20 cellular contexts compared by ENCODE assay signal in genomic region chr7:3011211-3011852, GRCh38. TPM values are rescaled to one million over a fixed set of nuclear protein-coding genes. Genes with fewer than 3 reads are reported as not detected.
A peak's percentile ranks its signal among the peaks of the same experiment; 100 is the strongest.
DNase-seq lines count a peak whose midpoint lies in the region; ATAC-seq, FAIRE-seq and TF ChIP-seq lines count a peak whose summit lies in the region.
"Had no signal": no experiment of that assay in that cellular context is flagged by ENCODE, and none has a peak within 500 bp of the region (broad histone marks: within the 10 kb centered on the region; RNA-seq: fewer than 3 reads in every experiment).

No MANE protein-coding gene starts in this region.

- BruUV-seq in K562 (replicated peaks; lab: Mats Ljungman, UMichigan): no TSS peak

- H4K20me1 ChIP-seq in K562 (replicated peaks; ENCODE audit: control insufficient read depth, insufficient read depth, low read length): no peaks in the 10 kb centered on the region

- POLR2A ChIA-PET in K562 (lab: Yijun Ruan, JAX): interaction anchor here (0.6 kb wide), 1 partner anchor 34 kb away, joined by 3 read pairs; no protein-coding TSS in a partner anchor

- H3K4me3 ChIP-seq in K562: no peak overlapping the region
- H3K4me3 ChIP-seq in right atrium auricular region: no peak overlapping the region
- H3K4me3 ChIP-seq: coronary artery, HAP-1, neural progenitor cell, PC-9, tibial nerve had no signal

- no peaks in the 10 kb centered on the region for H3K9me3 Mint-ChIP-seq in activated naive CD4-positive, alpha-beta T cell treated with anti-CD3 and anti-CD28 coated beads, Interleukin-2, amount 50 U/mL, for 24 hours
- H3K9me3 Mint-ChIP-seq in stimulated activated naive CD8-positive, alpha-beta T cell treated with anti-CD3 and anti-CD28 coated beads, Interleukin-15, amount 100 ng/mL, for 72 hours: no peaks in the 10 kb centered on the region

- TF ChIP-seq POLR2A in K562 (conservative IDR thresholded peaks at IDR 0.05): no peak

- CTCF ChIA-PET in K562 (lab: Yijun Ruan, JAX; ENCODE audit: low intra/inter-chr PET ratio): no interaction called here

- no peak for TF ChIP-seq EP300 in K562 (IDR thresholded peaks at IDR 0.05; ENCODE audit: low read length)

- H3K4me3 Mint-ChIP-seq in activated naive CD4-positive, alpha-beta T cell treated with anti-CD3 and anti-CD28 coated beads, Interleukin-2, amount 50 U/mL, for 24 hours: peak overlapping the region; percentile 68
- peak overlapping the region; percentile 67 for H3K4me3 Mint-ChIP-seq in T-helper 17 cell
- H3K4me3 Mint-ChIP-seq in stimulated activated naive CD8-positive, alpha-beta T cell treated with anti-CD3 and anti-CD28 coated beads, Interleukin-15, amount 100 ng/mL, for 72 hours: peak overlapping the region; percentile 37 to 52
- H3K4me3 Mint-ChIP-seq: brain, neural progenitor cell had no signal

- peaks cover 69% of the 10 kb centered on the region for H3K4me1 Mint-ChIP-seq in activated naive CD4-positive, alpha-beta T cell treated with anti-CD3 and anti-CD28 coated beads, Interleukin-2, amount 50 U/mL, for 24 hours
- H3K4me1 Mint-ChIP-seq in T-helper 17 cell: peaks cover 63% of the 10 kb centered on the region
- peaks cover 78% of the 10 kb centered on the region for H3K4me1 Mint-ChIP-seq in stimulated activated naive CD8-positive, alpha-beta T cell treated with anti-CD3 and anti-CD28 coated beads, Interleukin-15, amount 100 ng/mL, for 72 hours
- H3K4me1 Mint-ChIP-seq: brain had no signal

- no peak overlapping the region for H3K27ac ChIP-seq in K562 (ENCODE audit: extremely low read depth, low read depth, low read length)
- H3K27ac ChIP-seq in right atrium auricular region: no peak overlapping the region
- H3K27ac ChIP-seq: coronary artery, neural progenitor cell, PC-9, tibial nerve had no signal

- H3K27me3 Mint-ChIP-seq in activated naive CD4-positive, alpha-beta T cell treated with anti-CD3 and anti-CD28 coated beads, Interleukin-2, amount 50 U/mL, for 24 hours: no peaks in the 10 kb centered on the region
- no peaks in the 10 kb centered on the region for H3K27me3 Mint-ChIP-seq in T-helper 17 cell
- H3K27me3 Mint-ChIP-seq in stimulated activated naive CD8-positive, alpha-beta T cell treated with anti-CD3 and anti-CD28 coated beads, Interleukin-15, amount 100 ng/mL, for 72 hours: no peaks in the 10 kb centered on the region

- in situ Hi-C loops in K562 (cut with MboI): no loop called here

- H3K9me3 ChIP-seq in T-helper 17 cell (ENCODE audit: control insufficient read depth, low read length, poor library complexity, severe bottlenecking): no peaks in the 10 kb centered on the region
- H3K9me3 ChIP-seq in K562 (replicated peaks; ENCODE audit: control insufficient read depth, insufficient read depth, low read depth, low read length): no peaks in the 10 kb centered on the region
- H3K9me3 ChIP-seq in right atrium auricular region: no peaks in the 10 kb centered on the region
- H3K9me3 ChIP-seq: HAP-1 had no signal

- no peaks in the 10 kb centered on the region for H3K79me2 ChIP-seq in K562 (ENCODE audit: control insufficient read depth, insufficient read depth, low read length)

- TF ChIP-seq CTCF in K562 (IDR thresholded peaks at IDR 0.05 in 2 of 3, conservative IDR thresholded peaks at IDR 0.05 in 1 of 3; ENCODE audit: insufficient read depth in 2 of 3, low read depth in 1 of 3, low read length in 3 of 3) (no peak), right atrium auricular region (IDR thresholded peaks at IDR 0.05) (no peak)

- no peak overlapping the region for H3K9ac ChIP-seq in K562 (ENCODE audit: insufficient read depth in 1 of 2, low read depth in 2 of 2, low read length in 2 of 2)
- H3K9ac ChIP-seq: neural progenitor cell had no signal

- H3K9me1 ChIP-seq in K562 (ENCODE audit: control insufficient read depth, insufficient read depth, low read length): no peaks in the 10 kb centered on the region

- H3K36me3 ChIP-seq in K562 (ENCODE audit: control insufficient read depth, insufficient read depth, low read length) (no peaks in the 10 kb centered on the region), right atrium auricular region (no peaks in the 10 kb centered on the region)
- H3K36me3 ChIP-seq: HAP-1, neural progenitor cell, tibial nerve had no signal

- ATAC-seq in T-helper 17 cell: peak; percentile 45
- no peak for ATAC-seq in K562
- ATAC-seq in stimulated activated naive CD8-positive, alpha-beta T cell treated with anti-CD3 and anti-CD28 coated beads, Interleukin-15, amount 100 ng/mL, for 72 hours: peak; percentile 79
- ATAC-seq: left lobe of liver had no signal

- H3K27ac Mint-ChIP-seq in activated naive CD4-positive, alpha-beta T cell treated with anti-CD3 and anti-CD28 coated beads, Interleukin-2, amount 50 U/mL, for 24 hours: peak overlapping the region; percentile 76
- peak overlapping the region; percentile 85 for H3K27ac Mint-ChIP-seq in T-helper 17 cell
- peak overlapping the region in 1 of 2 donors; percentile 14 for H3K27ac Mint-ChIP-seq in stimulated activated naive CD8-positive, alpha-beta T cell treated with anti-CD3 and anti-CD28 coated beads, Interleukin-15, amount 100 ng/mL, for 72 hours
- H3K27ac Mint-ChIP-seq: brain, neural progenitor cell had no signal

- H3K27me3 ChIP-seq in K562 (ENCODE audit: control insufficient read depth in 2 of 2, insufficient read depth in 2 of 2, low read length in 2 of 2) (no peaks in the 10 kb centered on the region), right atrium auricular region (no peaks in the 10 kb centered on the region)
- H3K27me3 ChIP-seq: neural progenitor cell, tibial nerve had no signal

- intact Hi-C loops in K562 (cut with micrococcal nuclease): no loop called here

- DNase-seq in activated naive CD4-positive, alpha-beta T cell (lab: John Stamatoyannopoulos, UW): no peak
- no peak for DNase-seq in T-helper 17 cell
- DNase-seq in K562 (ENCODE audit: extremely low read depth in 1 of 4, low spot score in 3 of 4): no peak
- DNase-seq in stimulated activated naive CD8-positive, alpha-beta T cell treated with anti-CD3 and anti-CD28 coated beads, Interleukin-15, amount 100 ng/mL, for 72 hours: no peak
- no peak for DNase-seq in retina
- DNase-seq in right atrium auricular region (ENCODE audit: low spot score): no peak
- DNase-seq in NCI-H446 treated with DMSO at 0.1 percent for 48 hours (lab: John Stamatoyannopoulos, UW): no peak
- DNase-seq: DMS79; midbrain; NCI-H1694; PC-9; SHP77 treated with DMSO at 0.1 percent for 48 hours; stimulated activated naive CD4-positive, alpha-beta T cell treated with Interleukin-2 at 50 U/mL for 16 hours had no signal

- FAIRE-seq in K562 (lab: Jason Lieb, UNC): no peak

- H3K36me3 Mint-ChIP-seq in activated naive CD4-positive, alpha-beta T cell treated with anti-CD3 and anti-CD28 coated beads, Interleukin-2, amount 50 U/mL, for 24 hours: peaks cover 25% of the 10 kb centered on the region
- H3K36me3 Mint-ChIP-seq in T-helper 17 cell (ENCODE audit: low read depth): no peaks in the 10 kb centered on the region
- H3K36me3 Mint-ChIP-seq: brain, neural progenitor cell had no signal

- no peak overlapping the region for H2AFZ ChIP-seq in K562 (ENCODE audit: low read depth, low read length)
- H2AFZ ChIP-seq: neural progenitor cell, PC-9 had no signal

- 54% methylated on average over 5 of the region's 5 CpGs for WGBS in K562 (ENCODE audit: insufficient coverage, low coverage, missing lambda C conversion rate)

- H3K4me1 ChIP-seq in K562 (replicated peaks in 1 of 2; ENCODE audit: control insufficient read depth in 2 of 2, insufficient read depth in 2 of 2, low read length in 2 of 2) (peaks cover 0 to 4% of the 10 kb centered on the region in 2 experiments; a peak in 1 of 5 replicates), right atrium auricular region (no peaks in the 10 kb centered on the region)
- H3K4me1 ChIP-seq: HAP-1, neural progenitor cell, tibial nerve had no signal

- TF ChIP-seq RAD21 in K562 (CRISPR knock-in tag; conservative IDR thresholded peaks at IDR 0.05 in 1 of 2, IDR thresholded peaks at IDR 0.05 in 1 of 2): no peak

- H3K4me2 ChIP-seq in K562 (ENCODE audit: insufficient read depth, low read length): no peak overlapping the region
- H3K4me2 ChIP-seq: neural progenitor cell, PC-9 had no signal

TF ChIP-seq in K562, 482 proteins besides CTCF, POLR2A, EP300 and RAD21 (continues in another document):
- TF ChIP-seq SMARCA5 (IDR thresholded peaks at IDR 0.05): no peak
- no peak for TF ChIP-seq KHSRP (IDR thresholded peaks at IDR 0.05)
- TF ChIP-seq JUN (IDR thresholded peaks at IDR 0.05; ENCODE audit: borderline replicate concordance, low read depth, low read length): no peak
- TF ChIP-seq JUN (CRISPR knock-in tag; IDR thresholded peaks at IDR 0.05; ENCODE audit: borderline replicate concordance): no peak
- peak; percentile 50; the same call in 1 of the 2 replicates for TF ChIP-seq C11orf30 (IDR thresholded peaks at IDR 0.05; ENCODE audit: low read depth)
- TF ChIP-seq TRIM28 (IDR thresholded peaks at IDR 0.05): no peak
- no peak for TF ChIP-seq NR2C2 (CRISPR knock-in tag; IDR thresholded peaks at IDR 0.05)
- TF ChIP-seq NR2C2 (tag; IDR thresholded peaks at IDR 0.05): no peak

RNA-seq across cellular contexts. Expression of gene CARD11, which starts 32.3 kb away (rescaled TPM):
- total RNA-seq in T-helper 17 cell (100 to 1,000 TPM; 126 to 155 TPM), K562 (2014; rRNA removed) (5.7 and 6.4 TPM in 2 replicates), K562 (2014; rRNA removed; fragmentation: Illumina TruSeq; extraction: Trizol) (2.4 and 3.1 TPM in 2 replicates), K562 (2015; rRNA removed; fragmentation: Illumina TruSeq; extraction: Trizol) (4.2 and 4.4 TPM in 2 replicates), K562 (2021) (11.4 and 12.8 TPM in 2 replicates), right atrium auricular region (under 1 TPM; 0.22 to 0.55 TPM)
- 18.0 and 32.5 TPM in 2 replicates for total RNA-seq in K562 (2011; cell fraction: chromatin; rRNA removed; ENCODE audit: low replicate concordance)
- total RNA-seq in K562 (2011; cell fraction: nucleolus; rRNA removed): 12.6 and 18.2 TPM in 2 replicates
- 11.1 and 11.9 TPM in 2 replicates for total RNA-seq in K562 (2011; cell fraction: nucleoplasm; rRNA removed)
- polyA plus RNA-seq in K562 (2011; rRNA removed) (3.0 and 6.2 TPM in 2 replicates), K562 (2014; fragmentation: Illumina TruSeq; extraction: Trizol) (7.6 and 8.9 TPM in 2 replicates), K562 (2014; fragmentation: Nextera tagmentation; extraction: Ambion mirVana) (under 1 TPM; 0.07 to 0.15 TPM), K562 (2014; rRNA removed) (8.3 and 10.2 TPM in 2 replicates)
- polyA plus RNA-seq in K562 (2011; cell fraction: cytosol; rRNA removed): 2.5 and 11.6 TPM in 2 replicates
- polyA plus RNA-seq in K562 (2011; cell fraction: nucleus; rRNA removed): 7.6 and 26.3 TPM in 2 replicates
- 10.0 and 16.6 TPM in 2 replicates for polyA plus RNA-seq in K562 (2012)
- polyA minus RNA-seq in K562 (2011; rRNA and poly(A)+ RNA removed): 5.5 and 17.0 TPM in 2 replicates
- polyA minus RNA-seq in K562 (2011; cell fraction: cytosol; rRNA and poly(A)+ RNA removed): 3.8 and 5.0 TPM in 2 replicates
- 3.2 and 9.3 TPM in 2 replicates for polyA minus RNA-seq in K562 (2011; cell fraction: nucleus; rRNA and poly(A)+ RNA removed)
